19 cellular contexts compared by ENCODE assay signal in the genomic region with DNA sequence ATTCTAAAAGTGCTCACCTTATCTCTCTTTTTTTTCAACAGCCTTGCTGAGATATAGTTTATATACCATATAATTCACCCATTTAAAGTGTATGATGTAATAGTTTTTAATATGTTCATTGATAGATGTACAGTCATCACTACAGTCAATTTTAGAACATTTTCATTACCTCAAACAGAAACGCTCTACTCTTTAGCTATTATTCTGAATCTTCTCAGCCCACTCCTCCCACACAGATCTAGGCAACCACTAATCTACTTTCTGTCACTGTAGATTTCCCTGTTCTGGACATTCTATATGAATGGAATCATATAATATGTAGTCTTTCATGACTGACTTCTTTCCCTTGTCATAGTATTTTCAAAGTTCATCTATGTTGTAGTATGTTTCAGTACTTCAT. TPM values are rescaled to one million over a fixed set of nuclear protein-coding genes. Genes with fewer than 3 reads are reported as not detected.
A peak's percentile ranks its signal among the peaks of the same experiment; 100 is the strongest.
DNase-seq lines count a peak whose midpoint lies in the region; ATAC-seq, FAIRE-seq and TF ChIP-seq lines count a peak whose summit lies in the region.
"Had no signal": no experiment of that assay in that cellular context is flagged by ENCODE, and none has a peak within 500 bp of the region (broad histone marks: within the 10 kb centered on the region; RNA-seq: fewer than 3 reads in every experiment).

No MANE protein-coding gene starts in this region.

- no peak for TF ChIP-seq RAD21 in GM12878 (IDR thresholded peaks at IDR 0.05; ENCODE audit: insufficient read depth, low read depth, low read length)

- FAIRE-seq in GM12878 (lab: Jason Lieb, UNC): no peak
- FAIRE-seq: A549, H54 had no signal

- no peaks in the 10 kb centered on the region for H4K20me1 ChIP-seq in GM12878 (ENCODE audit: control insufficient read depth, insufficient read depth)

- no peak overlapping the region for H3K4me2 ChIP-seq in GM12878 (ENCODE audit: control insufficient read depth, insufficient read depth)
- H3K4me2 ChIP-seq: A549, GM23338 had no signal

- 23% methylated on average over 1 of the region's 1 CpG for WGBS in GM12878 (ENCODE audit: insufficient coverage, insufficient replicate concordance, low lambda C conversion rate, missing lambda C conversion rate)

- H3K36me3 Mint-ChIP-seq in activated CD4-positive, alpha-beta T cell treated with anti-CD3 and anti-CD28 coated beads for 36 hours (ENCODE audit: low read depth): peaks cover 63% of the 10 kb centered on the region
- H3K36me3 Mint-ChIP-seq in stimulated activated effector memory CD8-positive, alpha-beta T cell treated with anti-CD3 and anti-CD28 coated beads, Interleukin-12 subunit alpha, Interleukin-12 subunit beta, amount 100 ng/mL, for 72 hours: peaks cover 11% of the 10 kb centered on the region
- peaks cover 86% of the 10 kb centered on the region for H3K36me3 Mint-ChIP-seq in activated naive CD8-positive, alpha-beta T cell treated with anti-CD3 and anti-CD28 coated beads for 36 hours
- H3K36me3 Mint-ChIP-seq: CD4-positive, alpha-beta memory T cell had no signal

- H3K27me3 ChIP-seq in GM12878 (replicated peaks in 1 of 2; ENCODE audit: control insufficient read depth in 2 of 2, insufficient read depth in 2 of 2, low read length in 1 of 2): no peaks in the 10 kb centered on the region

- H3K27ac Mint-ChIP-seq in activated CD4-positive, alpha-beta T cell treated with anti-CD3 and anti-CD28 coated beads for 36 hours: no peak overlapping the region
- H3K27ac Mint-ChIP-seq in stimulated activated effector memory CD8-positive, alpha-beta T cell treated with anti-CD3 and anti-CD28 coated beads, Interleukin-12 subunit alpha, Interleukin-12 subunit beta, amount 100 ng/mL, for 72 hours: no peak overlapping the region
- no peak overlapping the region for H3K27ac Mint-ChIP-seq in activated naive CD8-positive, alpha-beta T cell treated with anti-CD3 and anti-CD28 coated beads for 36 hours
- H3K27ac Mint-ChIP-seq: CD4-positive, alpha-beta memory T cell; GM23338 had no signal

- H3K27ac ChIP-seq in GM12878 (ENCODE audit: control insufficient read depth, insufficient read depth): no peak overlapping the region
- H3K27ac ChIP-seq: 22Rv1, A549, C4-2B, HL-60 had no signal

- in situ Hi-C loops in GM12878 (cut with MboI): no loop called here

- peaks cover 2 to 3% of the 10 kb centered on the region in 2 experiments; a peak in 1 of 4 replicates for H3K36me3 ChIP-seq in GM12878 (ENCODE audit: control insufficient read depth in 2 of 2, insufficient read depth in 2 of 2, low read length in 1 of 2)

- intact Hi-C loops in activated CD4-positive, alpha-beta T cell treated with anti-CD3 and anti-CD28 coated beads for 36 hours (cut with DNase I, micrococcal nuclease): no loop called here
- intact Hi-C loops in GM12878 (cut with micrococcal nuclease; ENCODE audit: unreplicated experiment): no loop called here

- no peak for DNase-seq in activated CD4-positive, alpha-beta T cell treated with anti-CD3 and anti-CD28 coated beads for 36 hours
- DNase-seq in activated CD4-positive, alpha-beta T cell treated with anti-CD3 and anti-CD28 coated beads, Interleukin-2, amount 50 U/mL, for 4 hours: no peak
- DNase-seq in CD1c-positive myeloid dendritic cell (ENCODE audit: extremely low spot score) (peak; percentile 56), GM12878 (ENCODE audit: low read depth, low spot score) (no peak), middle frontal gyrus (ENCODE audit: extremely low spot score, low spot score) (no peak)
- DNase-seq in stimulated activated effector memory CD8-positive, alpha-beta T cell treated with anti-CD3 and anti-CD28 coated beads, Interleukin-12 subunit alpha, Interleukin-12 subunit beta, amount 100 ng/mL, for 72 hours (ENCODE audit: low spot score in 2 of 2): no peak
- DNase-seq in activated naive CD8-positive, alpha-beta T cell treated with anti-CD3 and anti-CD28 coated beads for 36 hours: no peak
- DNase-seq: AML-193; CD4-positive, alpha-beta memory T cell; DMS153; DMS79; GDM1; HCEC 1CT had no signal

- peak; percentile 28 for ATAC-seq in activated CD4-positive, alpha-beta T cell treated with anti-CD3 and anti-CD28 coated beads for 36 hours
- ATAC-seq in GM12878: no peak
- peak; percentile 70 for ATAC-seq in stimulated activated effector memory CD8-positive, alpha-beta T cell treated with anti-CD3 and anti-CD28 coated beads, Interleukin-12 subunit alpha, Interleukin-12 subunit beta, amount 100 ng/mL, for 72 hours
- ATAC-seq: A549, GM23338 had no signal

- BruUV-seq in GM12878 (replicated peaks; lab: Mats Ljungman, UMichigan): no TSS peak

- H3K79me2 ChIP-seq in GM12878 (ENCODE audit: control insufficient read depth, insufficient read depth, low read length): no peaks in the 10 kb centered on the region

- RAD21 ChIA-PET in GM12878 (lab: Charles Lee; ENCODE audit: unreplicated experiment): no interaction called here

- H3K4me1 Mint-ChIP-seq in activated CD4-positive, alpha-beta T cell treated with anti-CD3 and anti-CD28 coated beads for 36 hours: peaks cover 19% of the 10 kb centered on the region
- peaks cover 9% of the 10 kb centered on the region for H3K4me1 Mint-ChIP-seq in stimulated activated effector memory CD8-positive, alpha-beta T cell treated with anti-CD3 and anti-CD28 coated beads, Interleukin-12 subunit alpha, Interleukin-12 subunit beta, amount 100 ng/mL, for 72 hours
- H3K4me1 Mint-ChIP-seq in activated naive CD8-positive, alpha-beta T cell treated with anti-CD3 and anti-CD28 coated beads for 36 hours: peaks cover 7% of the 10 kb centered on the region
- H3K4me1 Mint-ChIP-seq: GM23338 had no signal

- no peaks in the 10 kb centered on the region for H3K9me3 Mint-ChIP-seq in activated CD4-positive, alpha-beta T cell treated with anti-CD3 and anti-CD28 coated beads for 36 hours (ENCODE audit: low read depth)
- no peaks in the 10 kb centered on the region for H3K9me3 Mint-ChIP-seq in stimulated activated effector memory CD8-positive, alpha-beta T cell treated with anti-CD3 and anti-CD28 coated beads, Interleukin-12 subunit alpha, Interleukin-12 subunit beta, amount 100 ng/mL, for 72 hours
- no peaks in the 10 kb centered on the region for H3K9me3 Mint-ChIP-seq in activated naive CD8-positive, alpha-beta T cell treated with anti-CD3 and anti-CD28 coated beads for 36 hours

- no peak overlapping the region for H3K4me3 ChIP-seq in GM12878
- H3K4me3 ChIP-seq: A549, GM23338 had no signal

- no peaks in the 10 kb centered on the region for H3K27me3 Mint-ChIP-seq in activated CD4-positive, alpha-beta T cell treated with anti-CD3 and anti-CD28 coated beads for 36 hours
- no peaks in the 10 kb centered on the region for H3K27me3 Mint-ChIP-seq in activated naive CD8-positive, alpha-beta T cell treated with anti-CD3 and anti-CD28 coated beads for 36 hours

- no peak for TF ChIP-seq EP300 in GM12878 (IDR thresholded peaks at IDR 0.05; ENCODE audit: borderline replicate concordance in 1 of 2, control insufficient read depth in 1 of 2, low read depth in 2 of 2, low read length in 2 of 2)

- POLR2A ChIA-PET in activated CD4-positive, alpha-beta T cell treated with anti-CD3 and anti-CD28 coated beads for 36 hours (lab: Charles Lee): no interaction called here
- POLR2A ChIA-PET in GM12878 (lab: Charles Lee): no interaction called here

- SMC1A ChIA-PET in GM12878 (lab: Charles Lee; ENCODE audit: uncharacterized antibody, unreplicated experiment): no interaction called here

- TF ChIP-seq CTCF in GM12878 (IDR thresholded peaks at IDR 0.05 in 2 of 3, conservative IDR thresholded peaks at IDR 0.05 in 1 of 3; ENCODE audit: control insufficient read depth in 2 of 3, extremely low read depth in 1 of 3, insufficient read depth in 1 of 3, low read depth in 3 of 3, low read length in 3 of 3): no peak

- no peak overlapping the region for H2AFZ ChIP-seq in GM12878 (ENCODE audit: control insufficient read depth, low read depth, low read length)
- H2AFZ ChIP-seq: GM23338 had no signal

- CTCF ChIA-PET in activated CD4-positive, alpha-beta T cell treated with anti-CD3 and anti-CD28 coated beads for 36 hours (lab: Charles Lee): no interaction called here
- CTCF ChIA-PET in GM12878 (lab: Yijun Ruan, JAX): no interaction called here

- H3K9me3 ChIP-seq in GM12878 (replicated peaks; ENCODE audit: control insufficient read depth, insufficient read depth, low read length): no peaks in the 10 kb centered on the region; the same call in 2 of the 3 replicates
- H3K9me3 ChIP-seq: A549 had no signal

- no peak overlapping the region for H3K9ac ChIP-seq in GM12878 (ENCODE audit: control insufficient read depth, insufficient read depth, low read length)

- H3K4me3 Mint-ChIP-seq in activated CD4-positive, alpha-beta T cell treated with anti-CD3 and anti-CD28 coated beads for 36 hours: no peak overlapping the region
- no peak overlapping the region for H3K4me3 Mint-ChIP-seq in stimulated activated effector memory CD8-positive, alpha-beta T cell treated with anti-CD3 and anti-CD28 coated beads, Interleukin-12 subunit alpha, Interleukin-12 subunit beta, amount 100 ng/mL, for 72 hours
- H3K4me3 Mint-ChIP-seq in activated naive CD8-positive, alpha-beta T cell treated with anti-CD3 and anti-CD28 coated beads for 36 hours: no peak overlapping the region
- H3K4me3 Mint-ChIP-seq: CD4-positive, alpha-beta memory T cell; GM23338 had no signal

- TF ChIP-seq POLR2A in GM12878 (IDR thresholded peaks at IDR 0.05; ENCODE audit: low read depth, low read length): no peak

- no peaks in the 10 kb centered on the region for H3K4me1 ChIP-seq in GM12878 (ENCODE audit: control insufficient read depth, insufficient read depth, low read length)
- H3K4me1 ChIP-seq: A549 had no signal

RNA-seq across cellular contexts. Expression of a gene that starts 22.6 kb away (rescaled TPM):
- 10 to 100 TPM; 34.1 to 41.9 TPM for total RNA-seq in activated CD4-positive, alpha-beta T cell treated with anti-CD3 and anti-CD28 coated beads for 36 hours
- 7.6 and 10.6 TPM in 2 replicates for total RNA-seq in GM12878 (2013; cell fraction: nucleolus; rRNA removed)
- total RNA-seq in GM12878 (2014; rRNA removed) (20.2 and 27.0 TPM in 2 replicates), GM12878 (2014; rRNA removed; fragmentation: Illumina TruSeq; extraction: Trizol) (43.7 and 44.9 TPM in 2 replicates), GM12878 (2021) (20.3 TPM in 2 replicates)
- 16.4 TPM for polyA plus RNA-seq in GM12878 (2011; ENCODE audit: low read depth)
- polyA plus RNA-seq in GM12878 (2011; rRNA removed) (17.7 and 40.3 TPM in 2 replicates), GM12878 (2014; fragmentation: Illumina TruSeq; extraction: Trizol) (55.9 and 68.8 TPM in 2 replicates), GM12878 (2014; fragmentation: Nextera tagmentation; extraction: Ambion mirVana) (10 to 100 TPM; 51.0 to 55.0 TPM), GM12878 (2014; rRNA removed) (25.8 and 31.5 TPM in 2 replicates), GM12878 (2016; fragmentation: Nextera tagmentation; extraction: Ambion mirVana) (10 to 100 TPM; 49.7 to 58.1 TPM)
- polyA plus RNA-seq in GM12878 (2011; cell fraction: cytosol; rRNA removed): 3.2 and 3.9 TPM in 2 replicates
- 3.8 and 6.1 TPM in 2 replicates for polyA plus RNA-seq in GM12878 (2011; cell fraction: nucleus; rRNA removed)
- 16.7 and 22.2 TPM in 2 replicates for polyA plus RNA-seq in GM12878 (2012)
- polyA minus RNA-seq in GM12878 (2011; rRNA and poly(A)+ RNA removed): 3.8 and 7.8 TPM in 2 replicates
- polyA minus RNA-seq in GM12878 (2011; cell fraction: cytosol; rRNA and poly(A)+ RNA removed): 6.4 and 7.2 TPM in 2 replicates
- polyA minus RNA-seq in GM12878 (2011; cell fraction: nucleus; rRNA and poly(A)+ RNA removed): 1.1 and 5.4 TPM in 2 replicates
- total RNA-seq in activated naive CD8-positive, alpha-beta T cell treated with anti-CD3 and anti-CD28 coated beads for 36 hours: 10 to 100 TPM; 42.8 to 45.3 TPM
- total RNA-seq: CD4-positive, alpha-beta memory T cell had no signal
